In the genomic region with DNA sequence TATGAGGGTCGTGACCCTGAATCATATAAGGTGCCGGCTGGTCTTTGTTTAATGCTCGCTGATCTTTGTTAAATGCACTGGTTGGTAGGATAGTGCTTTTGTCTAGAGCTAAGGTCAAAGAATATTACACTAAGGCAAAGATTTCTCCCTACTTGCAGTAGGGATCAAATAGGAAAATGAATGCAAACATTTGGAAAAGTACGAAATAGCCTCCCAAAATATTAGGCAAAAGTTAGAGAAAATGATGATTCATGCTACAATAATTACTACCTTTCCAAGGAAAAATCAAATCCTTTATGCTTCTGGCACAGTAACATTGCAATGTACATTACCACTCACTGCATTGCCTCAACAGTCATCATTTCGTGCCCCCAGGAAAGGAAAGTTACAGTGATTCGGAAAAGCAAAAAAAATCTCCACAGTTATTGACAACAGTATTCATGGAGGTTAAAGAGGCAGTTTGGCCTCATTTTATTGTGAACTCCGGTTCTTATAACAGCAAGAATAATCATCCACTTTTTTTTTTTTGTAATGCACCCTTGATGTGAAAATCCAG, we compare ENCODE assay signal across 1 cellular context.
TF ChIP-seq lines count a peak whose summit lies in the region.

No MANE protein-coding gene starts in this region.

TF ChIP-seq in H1, 55 proteins besides CTCF, POLR2A, EP300 and RAD21:
- TF ChIP-seq KDM5A (IDR thresholded peaks at IDR 0.05; ENCODE audit: low read length) (no peak), RFX5 (IDR thresholded peaks at IDR 0.05; ENCODE audit: borderline replicate concordance, low read depth, low read length) (no peak), RBBP5 (IDR thresholded peaks at IDR 0.05; ENCODE audit: borderline replicate concordance, low read depth, low read length) (no peak), GTF2F1 (IDR thresholded peaks at IDR 0.05; ENCODE audit: borderline replicate concordance, low read depth, low read length) (no peak), FOSL1 (IDR thresholded peaks at IDR 0.05; ENCODE audit: insufficient read depth, low read depth, low read length) (no peak), SAP30 (IDR thresholded peaks at IDR 0.05; ENCODE audit: insufficient read depth, insufficient replicate concordance, low read length) (no peak), SP2 (IDR thresholded peaks at IDR 0.05; ENCODE audit: low read length) (no peak), JUND (IDR thresholded peaks at IDR 0.05; ENCODE audit: low read length) (no peak), SIX5 (IDR thresholded peaks at IDR 0.05; ENCODE audit: low read depth, low read length) (no peak), SIRT6 (IDR thresholded peaks at IDR 0.05; ENCODE audit: low read length) (no peak), EGR1 (IDR thresholded peaks at IDR 0.05; ENCODE audit: borderline replicate concordance, low read depth, low read length) (no peak), PHF8 (conservative IDR thresholded peaks at IDR 0.05; ENCODE audit: low read depth, low read length) (no peak), TEAD4 (IDR thresholded peaks at IDR 0.05; ENCODE audit: low read depth, low read length) (no peak), HDAC6 (IDR thresholded peaks at IDR 0.05; ENCODE audit: low read depth, low read length) (no peak)
- TF ChIP-seq, protein P1, sequence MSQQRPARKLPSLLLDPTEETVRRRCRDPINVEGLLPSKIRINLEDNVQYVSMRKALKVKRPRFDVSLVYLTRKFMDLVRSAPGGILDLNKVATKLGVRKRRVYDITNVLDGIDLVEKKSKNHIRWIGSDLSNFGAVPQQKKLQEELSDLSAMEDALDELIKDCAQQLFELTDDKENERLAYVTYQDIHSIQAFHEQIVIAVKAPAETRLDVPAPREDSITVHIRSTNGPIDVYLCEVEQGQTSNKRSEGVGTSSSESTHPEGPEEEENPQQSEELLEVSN (IDR thresholded peaks at IDR 0.05): no peak
